Comparison of ENCODE assay signal across 20 cellular contexts in the genomic region with DNA sequence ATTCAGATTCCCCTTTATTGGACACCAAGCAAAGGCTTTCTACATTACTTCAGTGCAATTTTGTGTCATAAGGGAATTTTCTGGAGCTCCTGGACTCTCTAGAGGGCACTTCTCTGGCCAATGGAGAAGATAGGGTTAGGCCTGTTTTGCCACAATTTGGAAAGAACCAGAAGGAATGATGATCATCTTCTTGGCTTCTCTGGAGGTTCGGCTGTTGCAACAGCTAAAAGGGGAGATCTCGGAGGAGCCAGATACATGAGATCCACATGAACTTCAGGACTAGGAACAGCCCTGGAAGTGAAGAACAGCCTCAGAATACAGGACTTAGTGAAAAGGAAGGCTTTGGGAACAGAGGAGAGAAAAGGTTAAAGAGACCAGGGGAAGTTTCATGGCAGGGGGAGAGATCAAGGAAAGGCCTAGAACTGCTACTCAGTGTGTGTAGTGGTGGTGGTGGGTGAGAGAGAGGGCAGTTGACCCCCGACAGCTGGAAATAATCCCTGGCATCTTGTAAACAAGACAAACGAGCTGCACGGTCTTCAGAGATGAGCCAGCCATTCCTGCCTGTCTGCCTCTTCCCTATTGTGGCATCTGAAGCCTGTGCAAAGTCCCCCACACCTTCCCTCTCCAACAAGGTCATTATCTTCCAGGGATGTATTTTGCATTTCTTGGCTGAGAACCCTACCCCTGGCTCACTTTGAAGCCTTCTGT.
A peak's percentile ranks its signal among the peaks of the same experiment; 100 is the strongest.
DNase-seq lines count a peak whose midpoint lies in the region; ATAC-seq, FAIRE-seq and TF ChIP-seq lines count a peak whose summit lies in the region.
"Had no signal": no experiment of that assay in that cellular context is flagged by ENCODE, and none has a peak within 500 bp of the region (broad histone marks: within the 10 kb centered on the region; RNA-seq: fewer than 3 reads in every experiment).

No MANE protein-coding gene starts in this region.

- intact Hi-C loops in activated T-helper 1 cell treated with anti-CD3 and anti-CD28 coated beads, Interleukin-12 subunit alpha, Interleukin-12 subunit beta, Interleukin-2, Interleukin-4 antibody, amounts not matched to agents 30 ng/mL and 10 ng/mL and 1 ng/mL, durations not matched to agents 14 hours and 24 hours and 36 hours (cut with micrococcal nuclease): loop anchor here (5.0 kb wide), 2 partner anchors 229 to 409 kb away; no protein-coding TSS in a partner anchor
- intact Hi-C loops in sciatic nerve (cut with DNase I): loop anchor here (5.0 to 10.0 kb wide), 2 partner anchors 156 to 359 kb away; no protein-coding TSS in a partner anchor

- no peak overlapping the region for H3K4me3 Mint-ChIP-seq in activated T-helper 1 cell treated with anti-CD3 and anti-CD28 coated beads, Interleukin-12 subunit alpha, Interleukin-12 subunit beta, Interleukin-2, Interleukin-4 antibody, amounts not matched to agents 30 ng/mL and 10 ng/mL and 1 ng/mL, durations not matched to agents 14 hours and 24 hours and 36 hours
- H3K4me3 Mint-ChIP-seq: activated naive CD8-positive, alpha-beta T cell treated with anti-CD3 and anti-CD28 coated beads for 36 hours; activated T-cell treated with anti-CD3 and anti-CD28 coated beads, Interleukin-2, amount 50 U/mL, for 72 hours had no signal

- DNase-seq in AG20443 (ENCODE audit: low spot score) (peak; percentile 13), fibroblast of the aortic adventitia (ENCODE audit: low read depth) (peak; percentile 41), sciatic nerve (ENCODE audit: low spot score) (no peak), pons (ENCODE audit: low spot score) (no peak), mucosa of gallbladder (ENCODE audit: low spot score) (no peak), omental fat pad (ENCODE audit: low spot score) (no peak), HTR-8/SVneo (ENCODE audit: insufficient read length, low spot score) (no peak)
- DNase-seq in activated T-helper 1 cell treated with anti-CD3 and anti-CD28 coated beads, Interleukin-12 subunit alpha, Interleukin-12 subunit beta, Interleukin-2, Interleukin-4 antibody, amounts not matched to agents 30 ng/mL and 10 ng/mL and 1 ng/mL, durations not matched to agents 14 hours and 24 hours and 36 hours (ENCODE audit: low spot score): no peak
- DNase-seq: activated CD8-positive, alpha-beta memory T cell treated with anti-CD3 and anti-CD28 coated beads for 24 hours; activated naive CD8-positive, alpha-beta T cell treated with anti-CD3 and anti-CD28 coated beads for 36 hours; activated T-cell treated with anti-CD3 and anti-CD28 coated beads, Interleukin-2, amount 50 U/mL, for 72 hours; NCI-H1436; NCI-H2171 treated with DMSO at 0.1 percent for 48 hours; NCI-H774; SK-N-SH; stimulated activated CD4-positive, alpha-beta T cell treated with anti-CD3 and anti-CD28 coated beads, Interleukin-4, amount 100 ng/mL, for 4 hours; T-helper 9 cell; testis had no signal

- no peaks in the 10 kb centered on the region for H3K9me3 Mint-ChIP-seq in activated T-helper 1 cell treated with anti-CD3 and anti-CD28 coated beads, Interleukin-12 subunit alpha, Interleukin-12 subunit beta, Interleukin-2, Interleukin-4 antibody, amounts not matched to agents 30 ng/mL and 10 ng/mL and 1 ng/mL, durations not matched to agents 14 hours and 24 hours and 36 hours
- H3K9me3 Mint-ChIP-seq: activated naive CD8-positive, alpha-beta T cell treated with anti-CD3 and anti-CD28 coated beads for 36 hours; activated T-cell treated with anti-CD3 and anti-CD28 coated beads, Interleukin-2, amount 50 U/mL, for 72 hours had no signal

- ATAC-seq in sciatic nerve (peak; percentile 62), omental fat pad (ENCODE audit: low FRiP score) (no peak)
- ATAC-seq: activated T-cell treated with anti-CD3 and anti-CD28 coated beads, Interleukin-2, amount 50 U/mL, for 72 hours; HepG2 had no signal

- peaks cover 4% of the 10 kb centered on the region for H3K36me3 Mint-ChIP-seq in activated T-helper 1 cell treated with anti-CD3 and anti-CD28 coated beads, Interleukin-12 subunit alpha, Interleukin-12 subunit beta, Interleukin-2, Interleukin-4 antibody, amounts not matched to agents 30 ng/mL and 10 ng/mL and 1 ng/mL, durations not matched to agents 14 hours and 24 hours and 36 hours (ENCODE audit: low read depth)

- TF ChIP-seq CTCF in fibroblast of the aortic adventitia (IDR thresholded peaks at IDR 0.05; ENCODE audit: insufficient read depth, low read length) (no peak), omental fat pad (IDR thresholded peaks at IDR 0.05) (no peak)

- peaks cover 79% of the 10 kb centered on the region for H3K4me1 Mint-ChIP-seq in activated T-helper 1 cell treated with anti-CD3 and anti-CD28 coated beads, Interleukin-12 subunit alpha, Interleukin-12 subunit beta, Interleukin-2, Interleukin-4 antibody, amounts not matched to agents 30 ng/mL and 10 ng/mL and 1 ng/mL, durations not matched to agents 14 hours and 24 hours and 36 hours (ENCODE audit: low read depth)

- no peak overlapping the region for H3K4me3 ChIP-seq in fibroblast of the aortic adventitia (ENCODE audit: low read depth, low read length)
- H3K4me3 ChIP-seq: HAP-1, testis had no signal

- H3K27me3 Mint-ChIP-seq in activated T-helper 1 cell treated with anti-CD3 and anti-CD28 coated beads, Interleukin-12 subunit alpha, Interleukin-12 subunit beta, Interleukin-2, Interleukin-4 antibody, amounts not matched to agents 30 ng/mL and 10 ng/mL and 1 ng/mL, durations not matched to agents 14 hours and 24 hours and 36 hours (ENCODE audit: insufficient read depth): no peaks in the 10 kb centered on the region
- H3K27me3 Mint-ChIP-seq: activated naive CD8-positive, alpha-beta T cell treated with anti-CD3 and anti-CD28 coated beads for 36 hours had no signal

- peak overlapping the region; percentile 49 for H3K27ac Mint-ChIP-seq in activated T-helper 1 cell treated with anti-CD3 and anti-CD28 coated beads, Interleukin-12 subunit alpha, Interleukin-12 subunit beta, Interleukin-2, Interleukin-4 antibody, amounts not matched to agents 30 ng/mL and 10 ng/mL and 1 ng/mL, durations not matched to agents 14 hours and 24 hours and 36 hours
- H3K27ac Mint-ChIP-seq: activated naive CD8-positive, alpha-beta T cell treated with anti-CD3 and anti-CD28 coated beads for 36 hours; activated T-cell treated with anti-CD3 and anti-CD28 coated beads, Interleukin-2, amount 50 U/mL, for 72 hours had no signal

- FAIRE-seq in HTR-8/SVneo (lab: Jason Lieb, UNC): no peak
- FAIRE-seq: HepG2 had no signal

Comparison
In these comparisons a context has a peak if more than half of its experiments do, and no peak if none do; other contexts are left out.
1. DNase-seq: peak in AG20443 (single experiment) and fibroblast of the aortic adventitia (single experiment); none in activated T-helper 1 cell treated with anti-CD3 and anti-CD28 coated beads, Interleukin-12 subunit alpha, Interleukin-12 subunit beta, Interleukin-2, Interleukin-4 antibody, amounts not matched to agents 30 ng/mL and 10 ng/mL and 1 ng/mL, durations not matched to agents 14 hours and 24 hours and 36 hours (single experiment), sciatic nerve (single experiment), pons (single experiment), mucosa of gallbladder (single experiment), omental fat pad (single experiment) and HTR-8/SVneo (single experiment).